Comparison of ENCODE assay signal across 1 cellular context in genomic region chr5:177434942-177435738, GRCh38.
TF ChIP-seq lines count a peak whose summit lies in the region.

No MANE protein-coding gene starts in this region.

TF ChIP-seq in HepG2, 621 proteins besides CTCF, POLR2A, EP300 and RAD21 (continued from another document and continues in another):
- TF ChIP-seq HMGXB3 (CRISPR knock-in tag; IDR thresholded peaks at IDR 0.05; ENCODE audit: borderline replicate concordance) (no peak), NCOA2 (CRISPR knock-in tag; IDR thresholded peaks at IDR 0.05) (0 out of 2 replicates have a peak, but pooled peaks have one; percentile 26), ARID5B (CRISPR knock-in tag; IDR thresholded peaks at IDR 0.05) (peak; percentile 20; the same call in 1 of the 2 replicates), ZNF740 (CRISPR knock-in tag; IDR thresholded peaks at IDR 0.05) (no peak), NFIB (CRISPR knock-in tag; IDR thresholded peaks at IDR 0.05; ENCODE audit: borderline replicate concordance) (no peak), PITX1 (CRISPR knock-in tag; IDR thresholded peaks at IDR 0.05) (no peak), ZNF318 (CRISPR knock-in tag; IDR thresholded peaks at IDR 0.05) (0 out of 2 replicates have a peak, but pooled peaks have one; percentile 45), TMF1 (CRISPR knock-in tag; IDR thresholded peaks at IDR 0.05; ENCODE audit: low read depth) (no peak), ZNF674 (CRISPR knock-in tag; IDR thresholded peaks at IDR 0.05; ENCODE audit: low read depth) (no peak), NR2F6 (IDR thresholded peaks at IDR 0.05) (no peak), NR2F6 (CRISPR knock-in tag; IDR thresholded peaks at IDR 0.05) (peak; percentile 47; the same call in 1 of the 2 replicates), ZMYM2 (CRISPR knock-in tag; IDR thresholded peaks at IDR 0.05) (no peak), PTBP1 (IDR thresholded peaks at IDR 0.05; ENCODE audit: low read depth, low read length, poor library complexity, severe bottlenecking) (no peak), BORCS8-MEF2B (CRISPR knock-in tag; IDR thresholded peaks at IDR 0.05) (no peak), ZNF10 (CRISPR knock-in tag; IDR thresholded peaks at IDR 0.05; ENCODE audit: borderline replicate concordance, low read depth) (no peak), ARHGAP35 (CRISPR knock-in tag; IDR thresholded peaks at IDR 0.05; ENCODE audit: borderline replicate concordance) (no peak), ONECUT2 (CRISPR knock-in tag; IDR thresholded peaks at IDR 0.05) (no peak), POLR2AphosphoS5 (IDR thresholded peaks at IDR 0.05; ENCODE audit: low read depth, low read length) (no peak), ZNF720 (CRISPR knock-in tag; IDR thresholded peaks at IDR 0.05) (no peak), ZNF672 (CRISPR knock-in tag; IDR thresholded peaks at IDR 0.05) (no peak), GATAD2A (CRISPR knock-in tag; IDR thresholded peaks at IDR 0.05) (peak; percentile 52), ZNF468 (CRISPR knock-in tag; IDR thresholded peaks at IDR 0.05) (no peak), IRF1 (CRISPR knock-in tag; IDR thresholded peaks at IDR 0.05; ENCODE audit: low read depth) (no peak), ZNF598 (CRISPR knock-in tag; IDR thresholded peaks at IDR 0.05; ENCODE audit: borderline replicate concordance) (no peak), PAXIP1 (CRISPR knock-in tag; conservative IDR thresholded peaks at IDR 0.05) (peak; percentile 83), KDM2A (CRISPR knock-in tag; IDR thresholded peaks at IDR 0.05; ENCODE audit: borderline replicate concordance, low read depth) (no peak), HOXA5 (CRISPR knock-in tag; IDR thresholded peaks at IDR 0.05) (no peak), IRX3 (CRISPR knock-in tag; IDR thresholded peaks at IDR 0.05; ENCODE audit: borderline replicate concordance, low read depth) (no peak), FOXA3 (CRISPR knock-in tag; IDR thresholded peaks at IDR 0.05) (no peak), SOX6 (IDR thresholded peaks at IDR 0.05) (no peak), SOX6 (CRISPR knock-in tag; IDR thresholded peaks at IDR 0.05) (peak; percentile 52; the same call in 1 of the 2 replicates), ZNF557 (CRISPR knock-in tag; IDR thresholded peaks at IDR 0.05) (no peak), AFF4 (CRISPR knock-in tag; IDR thresholded peaks at IDR 0.05) (no peak)
